16 cellular contexts compared by ENCODE assay signal in the genomic region with DNA sequence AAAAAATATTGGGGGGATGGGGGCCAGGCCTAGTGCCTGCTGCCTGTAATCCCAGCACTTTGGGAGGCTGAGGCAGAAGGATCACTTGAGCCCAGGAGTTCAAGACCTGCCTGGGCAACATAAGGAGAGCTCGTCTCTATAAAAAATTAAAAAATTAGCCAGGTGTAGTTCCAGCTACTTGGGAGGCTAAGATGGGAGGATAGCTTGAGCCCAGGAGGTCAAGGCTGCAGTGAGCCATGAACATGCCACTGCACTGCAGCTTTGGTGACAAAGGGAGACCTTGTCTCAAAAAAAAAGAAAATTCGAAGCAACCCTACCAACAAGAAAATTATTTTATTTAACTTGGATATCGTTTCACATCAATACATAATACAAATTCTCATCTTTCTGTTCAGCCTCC.
"Had no signal": no experiment of that assay in that cellular context is flagged by ENCODE, and none has a peak within 500 bp of the region (broad histone marks: within the 10 kb centered on the region; RNA-seq: fewer than 3 reads in every experiment).

No MANE protein-coding gene starts in this region.

- H3K27ac Mint-ChIP-seq: nephron had no signal

- H3K79me2 ChIP-seq: hepatocyte had no signal

- H3K27me3 ChIP-seq: colonic mucosa, hepatocyte, neutrophil had no signal

- H3K36me3 Mint-ChIP-seq: naive B cell had no signal

- H3K4me3 ChIP-seq: colonic mucosa, hepatocyte, lung had no signal

- H3K36me3 ChIP-seq: colonic mucosa, neutrophil had no signal

- H2AFZ ChIP-seq: hepatocyte had no signal

- DNase-seq: colonic mucosa; effector CD4-positive, alpha-beta T cell; foreskin melanocyte; head of caudate nucleus; left colon; left ventricle myocardium superior; mesenchymal stem cell; naive B cell; small intestine; stimulated activated CD4-positive, alpha-beta T cell treated with anti-CD3 and anti-CD28 coated beads, Interleukin-12 subunit alpha, Interleukin-12 subunit beta, amount 100 ng/mL, for 4 hours; stimulated activated naive CD4-positive, alpha-beta T cell; trophoblast cell had no signal

- FAIRE-seq: small intestine had no signal

- H3K9me3 ChIP-seq: colonic mucosa, neutrophil had no signal

- H3K4me3 Mint-ChIP-seq: naive B cell, nephron had no signal

- H3K27ac ChIP-seq: colonic mucosa, hepatocyte, neutrophil had no signal

- H3K4me2 ChIP-seq: hepatocyte had no signal

- H3K4me1 ChIP-seq: colonic mucosa had no signal

- H3K9me3 Mint-ChIP-seq: naive B cell, nephron had no signal
